8 cellular contexts compared by ENCODE assay signal in the genomic region with DNA sequence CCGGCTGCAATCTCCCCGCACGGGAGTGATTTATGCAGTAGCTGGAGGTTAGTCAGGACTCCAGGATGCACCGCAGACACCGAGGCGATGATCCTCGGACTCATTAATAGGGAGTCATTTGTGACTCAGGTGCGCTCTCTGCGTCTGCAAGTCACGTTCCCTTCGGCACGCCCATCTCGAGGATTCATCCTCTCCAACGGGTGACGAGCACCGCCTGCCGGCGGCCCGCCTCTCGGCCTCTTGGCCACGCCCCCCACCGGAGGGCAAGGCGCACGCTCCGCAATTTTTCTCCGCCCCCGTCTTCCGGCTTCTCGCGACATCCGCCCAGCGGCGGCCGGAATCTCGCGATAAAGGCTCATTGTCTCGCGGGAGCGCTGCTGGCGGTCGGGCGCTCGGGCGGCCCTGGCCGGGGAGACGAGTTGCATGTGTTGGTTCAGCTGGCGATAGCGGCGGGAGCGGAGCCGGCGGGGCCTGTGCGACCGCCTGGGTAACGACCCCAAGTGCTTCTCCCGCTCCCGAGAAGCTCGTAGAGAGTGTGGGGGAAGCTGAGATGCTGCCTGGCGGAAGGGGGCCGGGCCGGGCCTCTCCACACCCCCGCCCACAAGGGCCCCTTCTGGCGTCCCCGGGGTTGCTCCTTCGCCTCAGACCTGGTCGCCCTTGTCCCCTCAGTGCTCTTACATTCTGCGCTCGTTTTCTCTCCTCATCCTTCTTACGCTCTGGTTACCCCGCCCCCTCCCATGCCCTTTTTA. TPM values are rescaled to one million over a fixed set of nuclear protein-coding genes. Genes with fewer than 3 reads are reported as not detected.
A peak's percentile ranks its signal among the peaks of the same experiment; 100 is the strongest.
DNase-seq lines count a peak whose midpoint lies in the region; ATAC-seq and TF ChIP-seq lines count a peak whose summit lies in the region.

A gene with protein sequence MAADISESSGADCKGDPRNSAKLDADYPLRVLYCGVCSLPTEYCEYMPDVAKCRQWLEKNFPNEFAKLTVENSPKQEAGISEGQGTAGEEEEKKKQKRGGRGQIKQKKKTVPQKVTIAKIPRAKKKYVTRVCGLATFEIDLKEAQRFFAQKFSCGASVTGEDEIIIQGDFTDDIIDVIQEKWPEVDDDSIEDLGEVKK (plus strand): TSS at position 361 of the 749 bp plus-strand sequence. CDS start 878 bp downstream, outside the sequence.

- WGBS in liver, result under 1% methylated on average over 70 of the region's 70 CpGs

- H3K4me1 ChIP-seq in CD4-positive, alpha-beta memory T cell (ENCODE audit: insufficient read depth, low read length), result peaks cover 19% of the 10 kb centered on the region
- peaks cover 0 to 18% (median 9%) of the 10 kb centered on the region in 4 donors for H3K4me1 ChIP-seq in liver (ENCODE audit: control insufficient read depth in 4 of 4, insufficient read depth in 4 of 4, low read length in 3 of 4)

- DNase-seq in CD4-positive, alpha-beta memory T cell, result peak; percentile 99 to 100 (median 99)
- peak; percentile 99 for DNase-seq in NCI-H82 (lab: John Stamatoyannopoulos, UW)
- peak; percentile 100 for DNase-seq in activated CD4-positive, alpha-beta memory T cell treated with anti-CD3 and anti-CD28 coated beads for 36 hours
- peak; percentile 92 to 98 (median 96) for DNase-seq in dorsolateral prefrontal cortex
- peak; percentile 100 for DNase-seq in stimulated activated CD4-positive, alpha-beta T cell treated with anti-CD3 and anti-CD28 coated beads, Interleukin-4, amount 100 ng/mL, for 24 hours

- H3K36me3 ChIP-seq in CD4-positive, alpha-beta memory T cell (ENCODE audit: insufficient read depth, low read length), result peaks cover 24% of the 10 kb centered on the region
- H3K36me3 ChIP-seq in liver (ENCODE audit: control insufficient read depth in 4 of 4, insufficient read depth in 3 of 4, low read depth in 1 of 4, low read length in 3 of 4), result peaks cover 4 to 19% (median 10%) of the 10 kb centered on the region in 4 donors

- intact Hi-C loops in CD4-positive, alpha-beta memory T cell (cut with micrococcal nuclease), result loop anchor here (1.0 kb wide), 5 partner anchors 22 to 353 kb away; partner anchors contain the start of genes CCDC62 and KNTC1
- intact Hi-C loops in activated CD4-positive, alpha-beta memory T cell treated with anti-CD3 and anti-CD28 coated beads for 36 hours (cut with micrococcal nuclease), result loop anchor here (1.0 to 5.0 kb wide), 7 partner anchors 31 to 352 kb away; partner anchors contain the start of gene KNTC1
- intact Hi-C loops in dorsolateral prefrontal cortex (cut with DNase I), result loop anchor here (2.0 to 5.0 kb wide), 4 partner anchors 115 to 612 kb away; partner anchors contain the start of genes KNTC1 (in 2 of the 2), RSRC2 (in 2 of the 2) and SBNO1 (in 1 of the 2)

- peak; percentile 85 to 99 (median 96) for TF ChIP-seq CTCF in dorsolateral prefrontal cortex (IDR thresholded peaks at IDR 0.05 in 54 of 56, conservative IDR thresholded peaks at IDR 0.05 in 2 of 56; ENCODE audit: low read depth in 1 of 56, partially characterized antibody in 56 of 56)
- peak; percentile 68 for TF ChIP-seq CTCF in liver (IDR thresholded peaks at IDR 0.05; ENCODE audit: low read depth, low read length, missing input control)

- peak within 1 kb of the TSS; percentile 93 to 97 (median 94) for H3K4me3 Mint-ChIP-seq in CD4-positive, alpha-beta memory T cell
- H3K4me3 Mint-ChIP-seq in activated CD4-positive, alpha-beta memory T cell treated with anti-CD3 and anti-CD28 coated beads for 36 hours, result peak within 1 kb of the TSS; percentile 94

- H3K4me1 Mint-ChIP-seq in CD4-positive, alpha-beta memory T cell, result peaks cover 34 to 60% (median 47%) of the 10 kb centered on the region in 4 donors
- H3K4me1 Mint-ChIP-seq in activated CD4-positive, alpha-beta memory T cell treated with anti-CD3 and anti-CD28 coated beads for 36 hours (ENCODE audit: low read depth), result peaks cover 43% of the 10 kb centered on the region

- H3K27me3 ChIP-seq in CD4-positive, alpha-beta memory T cell (ENCODE audit: insufficient read depth, low read length), result no peaks in the 10 kb centered on the region
- H3K27me3 ChIP-seq in dorsolateral prefrontal cortex, result no peaks in the 10 kb centered on the region
- no peaks in the 10 kb centered on the region for H3K27me3 ChIP-seq in liver (ENCODE audit: control insufficient read depth in 4 of 4, insufficient read depth in 4 of 4, low read length in 3 of 4)

- POLR2A ChIA-PET in CD4-positive, alpha-beta memory T cell (lab: Charles Lee; ENCODE audit: partially characterized antibody), result interaction anchor here (0.8 to 3.2 kb wide), 14 partner anchors 9 to 918 kb away, joined by 3 to 14 read pairs (median 3); partner anchors contain the start of genes CCDC62, DIABLO, KNTC1 and MPHOSPH9
- POLR2A ChIA-PET in activated CD4-positive, alpha-beta memory T cell treated with anti-CD3 and anti-CD28 coated beads for 36 hours (lab: Charles Lee), result interaction anchor here (0.6 to 1.5 kb wide), 5 partner anchors 26 to 255 kb away, joined by 3 to 7 read pairs (median 4); partner anchors contain the start of gene ZCCHC8

- peak within 1 kb of the TSS; percentile 78 to 92 for H3K9ac ChIP-seq in liver (ENCODE audit: low read depth in 1 of 2, low read length in 2 of 2)

- TF ChIP-seq RAD21 in liver (IDR thresholded peaks at IDR 0.05), result peak; percentile 85 to 92

- H3K27me3 Mint-ChIP-seq in CD4-positive, alpha-beta memory T cell, result no peaks in the 10 kb centered on the region
- no peaks in the 10 kb centered on the region for H3K27me3 Mint-ChIP-seq in activated CD4-positive, alpha-beta memory T cell treated with anti-CD3 and anti-CD28 coated beads for 36 hours

- H3K9me3 ChIP-seq in CD4-positive, alpha-beta memory T cell (ENCODE audit: control insufficient read depth in 1 of 2, low read length in 2 of 2), result no peaks in the 10 kb centered on the region
- H3K9me3 ChIP-seq in liver (ENCODE audit: control insufficient read depth in 4 of 4, low read length in 3 of 4), result no peaks in the 10 kb centered on the region

- peak within 1 kb of the TSS; percentile 64 to 77 for H3K4me3 ChIP-seq in CD4-positive, alpha-beta memory T cell (ENCODE audit: low read length in 2 of 2)
- H3K4me3 ChIP-seq in dorsolateral prefrontal cortex, result peak within 1 kb of the TSS; percentile 66 to 99 (median 94)
- H3K4me3 ChIP-seq in liver (ENCODE audit: low read depth in 1 of 3, low read length in 3 of 3), result peak within 1 kb of the TSS; percentile 78 to 81 (median 80)

- H3K9me3 Mint-ChIP-seq in CD4-positive, alpha-beta memory T cell, result peaks cover 0 to 2% (median 0%) of the 10 kb centered on the region in 8 donors
- no peaks in the 10 kb centered on the region for H3K9me3 Mint-ChIP-seq in activated CD4-positive, alpha-beta memory T cell treated with anti-CD3 and anti-CD28 coated beads for 36 hours

- CTCF ChIA-PET in CD4-positive, alpha-beta memory T cell (lab: Charles Lee; ENCODE audit: partially characterized antibody), result interaction anchor here (0.8 to 2.1 kb wide), 8 partner anchors 11 to 353 kb away, joined by 3 to 15 read pairs (median 4); no protein-coding TSS in a partner anchor
- CTCF ChIA-PET in activated CD4-positive, alpha-beta memory T cell treated with anti-CD3 and anti-CD28 coated beads for 36 hours (lab: Charles Lee), result interaction anchor here (0.5 to 2.7 kb wide), 6 partner anchors 25 to 139 kb away, joined by 3 to 32 read pairs (median 3); no protein-coding TSS in a partner anchor

- peaks cover 31 to 46% of the 10 kb centered on the region in 2 donors for H3K36me3 Mint-ChIP-seq in CD4-positive, alpha-beta memory T cell
- H3K36me3 Mint-ChIP-seq in activated CD4-positive, alpha-beta memory T cell treated with anti-CD3 and anti-CD28 coated beads for 36 hours, result peaks cover 31% of the 10 kb centered on the region

- H3K27ac Mint-ChIP-seq in CD4-positive, alpha-beta memory T cell, result peak within 1 kb of the TSS; percentile 90 to 99 (median 97)
- peak within 1 kb of the TSS; percentile 86 for H3K27ac Mint-ChIP-seq in activated CD4-positive, alpha-beta memory T cell treated with anti-CD3 and anti-CD28 coated beads for 36 hours

- ATAC-seq in GM19438 (IDR thresholded peaks at IDR 0.05; ENCODE audit: low read depth, unreplicated experiment) (peak; percentile 90), HG03575 (IDR thresholded peaks at IDR 0.05; ENCODE audit: extremely low read depth, insufficient number of reproducible peaks, low FRiP score, unreplicated experiment) (peak; percentile 81)

- peak within 1 kb of the TSS; percentile 87 for H3K27ac ChIP-seq in CD4-positive, alpha-beta memory T cell (ENCODE audit: low read depth, low read length)
- H3K27ac ChIP-seq in dorsolateral prefrontal cortex (peak within 1 kb of the TSS in 58 of 59 donors; percentile 36 to 97 (median 83)), liver (ENCODE audit: low read depth in 1 of 2, low read length in 2 of 2) (peak within 1 kb of the TSS; percentile 40 to 83)

TF ChIP-seq in liver, 16 proteins besides CTCF, POLR2A, EP300 and RAD21 (continues in another document):
- TF ChIP-seq HNF4G (IDR thresholded peaks at IDR 0.05), result no peak
- TF ChIP-seq SP1 (IDR thresholded peaks at IDR 0.05), result peak; percentile 65
- TF ChIP-seq MAX (IDR thresholded peaks at IDR 0.05), result peak; percentile 70
- TF ChIP-seq HNF4A (conservative IDR thresholded peaks at IDR 0.05), result no peak
- TF ChIP-seq RXRA (IDR thresholded peaks at IDR 0.05), result peak in 1 of 2 donors; percentile 16
- peak; percentile 47 to 66 for TF ChIP-seq JUND (IDR thresholded peaks at IDR 0.05)
- no peak for TF ChIP-seq ATF3 (IDR thresholded peaks at IDR 0.05)
- no peak for TF ChIP-seq FOXA2 (IDR thresholded peaks at IDR 0.05)
- TF ChIP-seq TAF1 (conservative IDR thresholded peaks at IDR 0.05), result no peak
- TF ChIP-seq FOXA1 (IDR thresholded peaks at IDR 0.05), result no peak
- no peak for TF ChIP-seq NR2F2 (IDR thresholded peaks at IDR 0.05)
- TF ChIP-seq YY1 (IDR thresholded peaks at IDR 0.05), result peak; percentile 72

RNA-seq across cellular contexts. Expression of the gene that starts here (rescaled TPM):
- total RNA-seq in CD4-positive, alpha-beta memory T cell, result 10 to 100 TPM; 47.8 to 49.1 TPM
- polyA plus RNA-seq in CD4-positive, alpha-beta memory T cell, result 10 to 100 TPM; 63.6 to 93.4 TPM
- 10 to 100 TPM; 56.9 to 58.2 TPM for total RNA-seq in activated CD4-positive, alpha-beta memory T cell treated with anti-CD3 and anti-CD28 coated beads for 36 hours
- total RNA-seq in dorsolateral prefrontal cortex, result 10 to 100 TPM; 23.3 to 54.9 (median 38.1) TPM
- total RNA-seq in liver, result 10 to 100 TPM; 14.1 to 17.4 TPM
- polyA plus RNA-seq in liver, result 10 to 100 TPM; 10.9 to 17.7 TPM

Comparison
In these comparisons a context has a peak if more than half of its experiments do, and no peak if none do; other contexts are left out.
1. Peak in every context shown above with its lines: DNase-seq, ATAC-seq, H3K4me3 ChIP-seq and H3K27ac ChIP-seq.